In the genomic region with DNA sequence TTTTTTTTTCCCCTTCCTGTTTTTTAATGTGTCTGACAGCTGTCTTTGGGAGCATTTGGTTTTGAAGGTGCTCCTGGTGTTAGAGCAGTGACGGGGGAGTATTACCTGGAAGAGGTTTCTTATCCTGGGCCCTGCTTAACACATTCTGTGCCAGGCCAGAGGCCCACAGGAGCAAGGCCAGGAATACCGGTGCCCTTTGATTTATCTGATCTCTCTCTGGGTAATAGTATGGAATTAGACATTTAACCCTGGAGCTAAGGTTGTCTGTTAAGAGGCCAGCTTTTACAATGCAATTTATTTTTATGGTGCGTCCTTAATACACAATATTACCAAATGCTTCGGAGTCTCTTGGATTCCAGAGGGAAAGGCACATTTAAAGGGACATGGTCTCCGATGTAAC, we compare ENCODE assay signal across 1 cellular context.
TF ChIP-seq lines count a peak whose summit lies in the region.

No MANE protein-coding gene starts in this region.

TF ChIP-seq in H1, 55 proteins besides CTCF, POLR2A, EP300 and RAD21:
- TF ChIP-seq MAFK (IDR thresholded peaks at IDR 0.05; ENCODE audit: low read depth, low read length), result no peak
- no peak for TF ChIP-seq SP4 (IDR thresholded peaks at IDR 0.05; ENCODE audit: low read length)
- no peak for TF ChIP-seq NANOG (IDR thresholded peaks at IDR 0.05; ENCODE audit: insufficient read depth, low read depth, low read length, poor library complexity, severe bottlenecking)
- TF ChIP-seq TCF12 (IDR thresholded peaks at IDR 0.05; ENCODE audit: low read depth, low read length), result no peak
- TF ChIP-seq BRCA1 (IDR thresholded peaks at IDR 0.05; ENCODE audit: low read depth, low read length), result no peak
- TF ChIP-seq, protein P1, sequence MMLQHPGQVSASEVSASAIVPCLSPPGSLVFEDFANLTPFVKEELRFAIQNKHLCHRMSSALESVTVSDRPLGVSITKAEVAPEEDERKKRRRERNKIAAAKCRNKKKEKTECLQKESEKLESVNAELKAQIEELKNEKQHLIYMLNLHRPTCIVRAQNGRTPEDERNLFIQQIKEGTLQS (IDR thresholded peaks at IDR 0.05; ENCODE audit: insufficient read depth, low read depth, low read length), result no peak
- no peak for TF ChIP-seq CTBP2 (IDR thresholded peaks at IDR 0.05; ENCODE audit: borderline replicate concordance, insufficient read depth, insufficient read length, low read length)
- no peak for TF ChIP-seq JUND (IDR thresholded peaks at IDR 0.05; ENCODE audit: low read length)
